ENCODE assay signal across 17 cellular contexts in genomic region chr12:116202940-116203339, GRCh38.
DNase-seq lines count a peak whose midpoint lies in the region; TF ChIP-seq lines count a peak whose summit lies in the region.
"Had no signal": no experiment of that assay in that cellular context is flagged by ENCODE, and none has a peak within 500 bp of the region (broad histone marks: within the 10 kb centered on the region; RNA-seq: fewer than 3 reads in every experiment).

No MANE protein-coding gene starts in this region.

- H3K36me3 ChIP-seq in HUES6 (ENCODE audit: control insufficient read depth, insufficient read depth, low read length) (no peaks in the 10 kb centered on the region), endodermal cell (ENCODE audit: control insufficient read depth, insufficient read depth, low read length) (peaks cover 14% of the 10 kb centered on the region), spleen (peaks cover 0 to 15% (median 0%) of the 10 kb centered on the region in 6 donors), suprapubic skin (no peaks in the 10 kb centered on the region)
- H3K36me3 ChIP-seq: adrenal gland, upper lobe of right lung had no signal

- no peaks in the 10 kb centered on the region for H3K9me3 Mint-ChIP-seq in endodermal cell
- no peaks in the 10 kb centered on the region for H3K9me3 Mint-ChIP-seq in nephron

- H3K9me3 ChIP-seq in AG04450 (ENCODE audit: control insufficient read depth, insufficient read depth, low read length) (no peaks in the 10 kb centered on the region), HUES6 (ENCODE audit: control insufficient read depth, insufficient read depth, low read depth, low read length) (no peaks in the 10 kb centered on the region), endodermal cell (ENCODE audit: control insufficient read depth, low read length) (no peaks in the 10 kb centered on the region), spleen (no peaks in the 10 kb centered on the region), suprapubic skin (no peaks in the 10 kb centered on the region)
- H3K9me3 ChIP-seq: adrenal gland; BLaER1 treated with 17β-estradiol and CSF1 and Interleukin-3, amounts not matched to agents 10 nM and 100 nM; upper lobe of right lung had no signal

- TF ChIP-seq CTCF in AG04450 (IDR thresholded peaks at IDR 0.05; ENCODE audit: low read depth, low read length) (peak; percentile 43), endodermal cell (conservative IDR thresholded peaks at IDR 0.05) (peak; percentile 53), nephron (IDR thresholded peaks at IDR 0.05; ENCODE audit: unreplicated experiment in 3 of 3) (peak in 1 of 3 experiments; percentile 9), spleen (IDR thresholded peaks at IDR 0.05 in 8 of 11, conservative IDR thresholded peaks at IDR 0.05 in 3 of 11) (no peak), suprapubic skin (IDR thresholded peaks at IDR 0.05) (no peak)

- no peaks in the 10 kb centered on the region for H3K27me3 ChIP-seq in AG04450 (ENCODE audit: control insufficient read depth, insufficient read depth, low read length)
- H3K27me3 ChIP-seq in HUES6 (ENCODE audit: control insufficient read depth, insufficient read depth, low read length) = no peaks in the 10 kb centered on the region
- H3K27me3 ChIP-seq in endodermal cell (ENCODE audit: control insufficient read depth, insufficient read depth, low read length, poor library complexity, severe bottlenecking) = no peaks in the 10 kb centered on the region
- H3K27me3 ChIP-seq in spleen (replicated peaks in 1 of 7) = no peaks in the 10 kb centered on the region
- H3K27me3 ChIP-seq in suprapubic skin = no peaks in the 10 kb centered on the region
- H3K27me3 ChIP-seq: adrenal gland; BLaER1 treated with 17β-estradiol and CSF1 and Interleukin-3, amounts not matched to agents 10 nM and 100 nM; upper lobe of right lung had no signal

- H3K4me1 ChIP-seq in HUES6 (ENCODE audit: control insufficient read depth, insufficient read depth, low read length) (peaks cover 19% of the 10 kb centered on the region), endodermal cell (ENCODE audit: control insufficient read depth, insufficient read depth, low read length) (peaks cover 3% of the 10 kb centered on the region), spleen (peaks cover 12 to 97% (median 31%) of the 10 kb centered on the region in 6 donors), suprapubic skin (peaks cover 46% of the 10 kb centered on the region)

- intact Hi-C loops in spleen (cut with DNase I; ENCODE audit: low total_unique reads) = no loop called here

- H3K36me3 Mint-ChIP-seq in endodermal cell (ENCODE audit: low read depth) = no peaks in the 10 kb centered on the region
- no peaks in the 10 kb centered on the region for H3K36me3 Mint-ChIP-seq in nephron (ENCODE audit: low read depth)

- POLR2A ChIA-PET in AG04450 (lab: Yijun Ruan, JAX) = no interaction called here

- CTCF ChIA-PET in AG04450 (lab: Charles Lee) = interaction anchor here (1.0 to 2.6 kb wide), 3 partner anchors 18 to 204 kb away, joined by 3 to 6 read pairs (median 3); no protein-coding TSS in a partner anchor

- H3K27ac Mint-ChIP-seq in endodermal cell (peak overlapping the region; percentile 33), nephron (peak overlapping the region; percentile 5 to 42 (median 18))

- H3K27ac ChIP-seq in AG04450 (ENCODE audit: low read depth, low read length) = no peak overlapping the region
- 0 out of 2 replicates have a peak overlapping the region, but pooled peaks have one; percentile 25 for H3K27ac ChIP-seq in HUES6 (ENCODE audit: low read depth, low read length)
- no peak overlapping the region for H3K27ac ChIP-seq in endodermal cell (ENCODE audit: low read depth, low read length)
- H3K27ac ChIP-seq in spleen = no peak overlapping the region
- no peak overlapping the region for H3K27ac ChIP-seq in suprapubic skin
- H3K27ac ChIP-seq: BLaER1 treated with 17β-estradiol and CSF1 and Interleukin-3, amounts not matched to agents 10 nM and 100 nM; upper lobe of right lung had no signal

- no peak overlapping the region for H3K4me3 Mint-ChIP-seq in endodermal cell
- no peak overlapping the region for H3K4me3 Mint-ChIP-seq in nephron

- H3K4me1 Mint-ChIP-seq in endodermal cell = peaks cover 32% of the 10 kb centered on the region
- peaks cover 57% of the 10 kb centered on the region for H3K4me1 Mint-ChIP-seq in nephron

- no peak for TF ChIP-seq EP300 in suprapubic skin (IDR thresholded peaks at IDR 0.05)

- 88 to 100% methylated on average over 2 to 3 of the region's 4 CpGs for WGBS in endodermal cell (ENCODE audit: insufficient coverage in 1 of 2, insufficient read length in 1 of 2), 2 experiments
- 81 to 88% (median 85%) methylated on average over 4 of the region's 4 CpGs for WGBS in spleen, 5 donors
- 58% methylated on average over 4 of the region's 4 CpGs for WGBS in suprapubic skin

- H3K27me3 Mint-ChIP-seq in endodermal cell (ENCODE audit: insufficient read depth) = no peaks in the 10 kb centered on the region
- no peaks in the 10 kb centered on the region for H3K27me3 Mint-ChIP-seq in nephron (ENCODE audit: low read depth)

- no peak overlapping the region for H3K4me3 ChIP-seq in AG04450 (ENCODE audit: low read depth, low read length)
- H3K4me3 ChIP-seq in HUES6 (ENCODE audit: low read depth, low read length) = no peak overlapping the region
- no peak overlapping the region for H3K4me3 ChIP-seq in endodermal cell (ENCODE audit: low read length)
- no peak overlapping the region for H3K4me3 ChIP-seq in spleen
- no peak overlapping the region for H3K4me3 ChIP-seq in suprapubic skin
- H3K4me3 ChIP-seq: adrenal gland; BLaER1 treated with 17β-estradiol and CSF1 and Interleukin-3, amounts not matched to agents 10 nM and 100 nM; upper lobe of right lung had no signal

- H3K9ac ChIP-seq in HUES6 (ENCODE audit: low read length) (no peak overlapping the region), endodermal cell (ENCODE audit: extremely low read depth, low read length, poor library complexity, severe bottlenecking) (no peak overlapping the region)
- H3K9ac ChIP-seq: BLaER1 treated with 17β-estradiol and CSF1 and Interleukin-3, amounts not matched to agents 10 nM and 100 nM had no signal

- no peak for DNase-seq in AG04450 (ENCODE audit: low read depth, low spot score)
- no peak for DNase-seq in endodermal cell
- DNase-seq in spleen = no peak
- no peak for DNase-seq in HPDE6-E6E7 (ENCODE audit: extremely low spot score)
- DNase-seq in iPS-NIHi7 (ENCODE audit: extremely low spot score) = no peak
- no peak for DNase-seq in suprapubic skin (ENCODE audit: low spot score in 2 of 2)
- DNase-seq: activated CD4-positive, alpha-beta T cell treated with anti-CD3 and anti-CD28 coated beads for 1 hour; activated T-cell treated with anti-CD3 and anti-CD28 coated beads, Interleukin-2, amount 50 U/mL, for 1 hour; adrenal gland; NCI-H226; occipital lobe; OCI-M1; SW 1271; upper lobe of right lung had no signal

- TF ChIP-seq POLR2A in spleen (IDR thresholded peaks at IDR 0.05) = no peak
- TF ChIP-seq POLR2A in suprapubic skin (IDR thresholded peaks at IDR 0.05) = no peak

Comparison
In these comparisons a context has a peak if more than half of its experiments do, and no peak if none do; other contexts are left out.
1. CTCF ChIP-seq: peak in AG04450 (single experiment) and endodermal cell (single experiment); none in spleen (0 of 11) and suprapubic skin (0 of 2).